Comparison of ENCODE assay signal across 10 cellular contexts in genomic region chr1:230282157-230282556, GRCh38.
DNase-seq lines count a peak whose midpoint lies in the region; ATAC-seq and TF ChIP-seq lines count a peak whose summit lies in the region.
"Had no signal": no experiment of that assay in that cellular context is flagged by ENCODE, and none has a peak within 500 bp of the region (broad histone marks: within the 10 kb centered on the region; RNA-seq: fewer than 3 reads in every experiment).

No MANE protein-coding gene starts in this region.

- H3K4me3 ChIP-seq in spleen = peak overlapping the region in 1 of 8 donors; percentile 4

- no peak for ATAC-seq in activated CD8-positive, alpha-beta memory T cell treated with anti-CD3 and anti-CD28 coated beads, Interleukin-2, amount 10 ng/mL, durations not matched to agents 7 days and 5 days
- ATAC-seq in activated B cell treated with CpG ODN at 0.5 μM for 24 hours (ENCODE audit: low read depth) = peak; percentile 44
- ATAC-seq in natural killer cell treated with Interleukin-12 subunit alpha and Interleukin-12 subunit beta and Interleukin-15 and Interleukin-18, amount 100 ng/mL, for 72 hours = no peak

- CTCF ChIA-PET in activated CD8-positive, alpha-beta memory T cell treated with anti-CD3 and anti-CD28 coated beads, Interleukin-2, amount 10 ng/mL, durations not matched to agents 7 days and 5 days (lab: Charles Lee) = no interaction called here
- CTCF ChIA-PET in activated B cell treated with CpG ODN at 0.5 μM for 24 hours (lab: Charles Lee) = interaction anchor here (1.2 to 1.8 kb wide), 2 partner anchors 23 to 621 kb away, joined by 3 to 4 read pairs; no protein-coding TSS in a partner anchor

- H3K4me1 Mint-ChIP-seq in activated CD8-positive, alpha-beta memory T cell treated with anti-CD3 and anti-CD28 coated beads, Interleukin-2, amount 10 ng/mL, durations not matched to agents 7 days and 5 days = peaks cover 12% of the 10 kb centered on the region
- H3K4me1 Mint-ChIP-seq in activated B cell treated with CpG ODN at 0.5 μM for 24 hours = peaks cover 70% of the 10 kb centered on the region
- H3K4me1 Mint-ChIP-seq in natural killer cell treated with Interleukin-12 subunit alpha and Interleukin-12 subunit beta and Interleukin-15 and Interleukin-18, amount 100 ng/mL, for 72 hours (ENCODE audit: low read depth in 2 of 2) = peaks cover 0 to 3% of the 10 kb centered on the region in 2 donors

- H3K9me3 Mint-ChIP-seq in activated CD8-positive, alpha-beta memory T cell treated with anti-CD3 and anti-CD28 coated beads, Interleukin-2, amount 10 ng/mL, durations not matched to agents 7 days and 5 days (ENCODE audit: low read depth) = no peaks in the 10 kb centered on the region
- no peaks in the 10 kb centered on the region for H3K9me3 Mint-ChIP-seq in activated B cell treated with CpG ODN at 0.5 μM for 24 hours
- H3K9me3 Mint-ChIP-seq in natural killer cell treated with Interleukin-12 subunit alpha and Interleukin-12 subunit beta and Interleukin-15 and Interleukin-18, amount 100 ng/mL, for 72 hours = no peaks in the 10 kb centered on the region
- H3K9me3 Mint-ChIP-seq: activated naive CD4-positive, alpha-beta T cell treated with anti-CD3 and anti-CD28 coated beads, Interleukin-2, amount 50 U/mL, for 72 hours had no signal

- DNase-seq in activated CD8-positive, alpha-beta memory T cell treated with anti-CD3 and anti-CD28 coated beads for 24 hours = peak; percentile 48
- no peak for DNase-seq in activated CD8-positive, alpha-beta memory T cell treated with anti-CD3 and anti-CD28 coated beads, Interleukin-2, amount 10 ng/mL, durations not matched to agents 7 days and 5 days
- DNase-seq in LoVo (ENCODE audit: low spot score) = peak; percentile 15
- DNase-seq in activated B cell treated with CpG ODN at 0.5 μM for 24 hours = no peak
- peak; percentile 83 for DNase-seq in spleen
- DNase-seq in natural killer cell treated with Interleukin-12 subunit alpha and Interleukin-12 subunit beta and Interleukin-15 and Interleukin-18, amount 100 ng/mL, for 72 hours (ENCODE audit: low spot score) = no peak
- no peak for DNase-seq in NCI-H524 (lab: John Stamatoyannopoulos, UW)
- no peak for DNase-seq in central memory CD4-positive, alpha-beta T cell
- DNase-seq: effector CD4-positive, alpha-beta T cell had no signal

- peaks cover 0 to 44% (median 24%) of the 10 kb centered on the region in 6 donors for H3K36me3 ChIP-seq in spleen

- H3K9me3 ChIP-seq in spleen = no peaks in the 10 kb centered on the region

- no peak for TF ChIP-seq POLR2A in spleen (IDR thresholded peaks at IDR 0.05)

- POLR2A ChIA-PET in activated B cell treated with CpG ODN at 0.5 μM for 24 hours (lab: Charles Lee) = interaction anchor here (1.0 to 1.5 kb wide), 2 partner anchors 9 to 19 kb away, joined by 5 read pairs; no protein-coding TSS in a partner anchor

- peaks cover 9 to 56% (median 33%) of the 10 kb centered on the region in 6 donors for H3K4me1 ChIP-seq in spleen

- H3K27me3 Mint-ChIP-seq in activated CD8-positive, alpha-beta memory T cell treated with anti-CD3 and anti-CD28 coated beads, Interleukin-2, amount 10 ng/mL, durations not matched to agents 7 days and 5 days = no peaks in the 10 kb centered on the region
- no peaks in the 10 kb centered on the region for H3K27me3 Mint-ChIP-seq in activated B cell treated with CpG ODN at 0.5 μM for 24 hours
- no peaks in the 10 kb centered on the region for H3K27me3 Mint-ChIP-seq in natural killer cell treated with Interleukin-12 subunit alpha and Interleukin-12 subunit beta and Interleukin-15 and Interleukin-18, amount 100 ng/mL, for 72 hours

- no peak for TF ChIP-seq CTCF in activated B cell treated with CpG ODN at 0.5 μM for 24 hours (IDR thresholded peaks at IDR 0.05)
- TF ChIP-seq CTCF in spleen (IDR thresholded peaks at IDR 0.05 in 8 of 11, conservative IDR thresholded peaks at IDR 0.05 in 3 of 11) = no peak

- H3K27me3 ChIP-seq in spleen (replicated peaks in 1 of 7) = no peaks in the 10 kb centered on the region

- H3K4me3 Mint-ChIP-seq in activated CD8-positive, alpha-beta memory T cell treated with anti-CD3 and anti-CD28 coated beads, Interleukin-2, amount 10 ng/mL, durations not matched to agents 7 days and 5 days = no peak overlapping the region
- peak overlapping the region; percentile 61 for H3K4me3 Mint-ChIP-seq in activated B cell treated with CpG ODN at 0.5 μM for 24 hours
- H3K4me3 Mint-ChIP-seq in natural killer cell treated with Interleukin-12 subunit alpha and Interleukin-12 subunit beta and Interleukin-15 and Interleukin-18, amount 100 ng/mL, for 72 hours = no peak overlapping the region

- no peak overlapping the region for H3K27ac Mint-ChIP-seq in activated CD8-positive, alpha-beta memory T cell treated with anti-CD3 and anti-CD28 coated beads, Interleukin-2, amount 10 ng/mL, durations not matched to agents 7 days and 5 days
- peak overlapping the region; percentile 66 for H3K27ac Mint-ChIP-seq in activated B cell treated with CpG ODN at 0.5 μM for 24 hours
- H3K27ac Mint-ChIP-seq in natural killer cell treated with Interleukin-12 subunit alpha and Interleukin-12 subunit beta and Interleukin-15 and Interleukin-18, amount 100 ng/mL, for 72 hours = no peak overlapping the region

- H3K27ac ChIP-seq in spleen = peak overlapping the region in 7 of 8 donors; percentile 3 to 60 (median 34)

- WGBS in spleen, 5 donors = 7 to 23% (median 17%) methylated on average over 3 of the region's 3 CpGs

- H3K36me3 Mint-ChIP-seq in activated CD8-positive, alpha-beta memory T cell treated with anti-CD3 and anti-CD28 coated beads, Interleukin-2, amount 10 ng/mL, durations not matched to agents 7 days and 5 days = no peaks in the 10 kb centered on the region
- H3K36me3 Mint-ChIP-seq in activated B cell treated with CpG ODN at 0.5 μM for 24 hours (ENCODE audit: low read depth) = peaks cover 58% of the 10 kb centered on the region
- no peaks in the 10 kb centered on the region for H3K36me3 Mint-ChIP-seq in natural killer cell treated with Interleukin-12 subunit alpha and Interleukin-12 subunit beta and Interleukin-15 and Interleukin-18, amount 100 ng/mL, for 72 hours

- intact Hi-C loops in activated B cell treated with CpG ODN at 0.5 μM for 24 hours (cut with micrococcal nuclease) = no loop called here
- intact Hi-C loops in spleen (cut with DNase I; ENCODE audit: low total_unique reads) = no loop called here

Comparison
In these comparisons a context has a peak if more than half of its experiments do, and no peak if none do; other contexts are left out.
1. DNase-seq: peak in activated CD8-positive, alpha-beta memory T cell treated with anti-CD3 and anti-CD28 coated beads for 24 hours (single experiment), LoVo (single experiment) and spleen (single experiment); none in activated CD8-positive, alpha-beta memory T cell treated with anti-CD3 and anti-CD28 coated beads, Interleukin-2, amount 10 ng/mL, durations not matched to agents 7 days and 5 days (single experiment), activated B cell treated with CpG ODN at 0.5 μM for 24 hours (single experiment), natural killer cell treated with Interleukin-12 subunit alpha and Interleukin-12 subunit beta and Interleukin-15 and Interleukin-18, amount 100 ng/mL, for 72 hours (single experiment), NCI-H524 (0 of 2) and central memory CD4-positive, alpha-beta T cell (single experiment).